In genomic region chr5:43769576-43770352, GRCh38 we compare ENCODE assay signal across 15 cellular contexts.
DNase-seq lines count a peak whose midpoint lies in the region; ATAC-seq, FAIRE-seq and TF ChIP-seq lines count a peak whose summit lies in the region.
"Had no signal": no experiment of that assay in that cellular context is flagged by ENCODE, and none has a peak within 500 bp of the region (broad histone marks: within the 10 kb centered on the region; RNA-seq: fewer than 3 reads in every experiment).

No MANE protein-coding gene starts in this region.

- peaks cover 24% of the 10 kb centered on the region for H3K4me1 Mint-ChIP-seq in astrocyte (ENCODE audit: low read depth, unreplicated experiment)

- H3K27me3 Mint-ChIP-seq in astrocyte (ENCODE audit: low read depth, unreplicated experiment) = no peaks in the 10 kb centered on the region

- no peak overlapping the region for H3K27ac Mint-ChIP-seq in astrocyte (ENCODE audit: unreplicated experiment)
- H3K27ac Mint-ChIP-seq: activated naive CD8-positive, alpha-beta T cell treated with anti-CD3 and anti-CD28 coated beads for 36 hours had no signal

- ATAC-seq in HG03175 (IDR thresholded peaks at IDR 0.05; ENCODE audit: unreplicated experiment) = no peak
- no peak for ATAC-seq in HG03457 (IDR thresholded peaks at IDR 0.05; ENCODE audit: unreplicated experiment)
- ATAC-seq: HepG2 had no signal

- H4K20me1 ChIP-seq in astrocyte (ENCODE audit: insufficient read depth, low read length) = no peaks in the 10 kb centered on the region
- H4K20me1 ChIP-seq: BLaER1 had no signal

- intact Hi-C loops in ovary (cut with DNase I) = no loop called here

- H3K36me3 ChIP-seq in astrocyte (ENCODE audit: insufficient read depth, low read length) = no peaks in the 10 kb centered on the region
- H3K36me3 ChIP-seq in ovary = no peaks in the 10 kb centered on the region
- no peaks in the 10 kb centered on the region for H3K36me3 ChIP-seq in small intestine (ENCODE audit: control insufficient read depth in 2 of 2, insufficient read depth in 2 of 2, low read length in 2 of 2)
- H3K36me3 ChIP-seq: BLaER1, neutrophil, suprapubic skin had no signal

- H3K9me3 ChIP-seq in astrocyte (ENCODE audit: insufficient read depth, low read depth, low read length) (no peaks in the 10 kb centered on the region), ovary (no peaks in the 10 kb centered on the region), small intestine (ENCODE audit: control insufficient read depth, low read depth) (no peaks in the 10 kb centered on the region)
- H3K9me3 ChIP-seq: BLaER1, neutrophil, suprapubic skin had no signal

- H3K27ac ChIP-seq in astrocyte (ENCODE audit: low read depth, low read length) (no peak overlapping the region), ovary (no peak overlapping the region), small intestine (ENCODE audit: low read depth in 1 of 2, low read length in 1 of 2) (peak overlapping the region in 1 of 2 donors; percentile 74)
- H3K27ac ChIP-seq: BLaER1, neutrophil, suprapubic skin had no signal

- FAIRE-seq in astrocyte (lab: Jason Lieb, UNC) (no peak), small intestine (lab: Jason Lieb, UNC) (no peak)
- FAIRE-seq: HepG2 had no signal

- TF ChIP-seq CTCF in AG09309 (IDR thresholded peaks at IDR 0.05; ENCODE audit: control insufficient read depth, insufficient read depth, low read depth, low read length, missing control alignments) = no peak
- no peak for TF ChIP-seq CTCF in astrocyte (IDR thresholded peaks at IDR 0.05; ENCODE audit: insufficient read depth, low read depth, low read length)
- TF ChIP-seq CTCF in ovary (IDR thresholded peaks at IDR 0.05) = no peak

- H3K4me3 ChIP-seq in AG09309 (ENCODE audit: control insufficient read depth, low read depth, low read length) (no peak overlapping the region), astrocyte (ENCODE audit: insufficient read depth, low read depth, low read length) (no peak overlapping the region), ovary (no peak overlapping the region), small intestine (ENCODE audit: low read depth in 1 of 2, low read length in 2 of 2) (no peak overlapping the region)
- H3K4me3 ChIP-seq: BLaER1, suprapubic skin had no signal

- WGBS in ovary, 3 donors = 24 to 47% (median 44%) methylated on average over 7 of the region's 7 CpGs
- 54 to 63% (median 60%) methylated on average over 7 of the region's 7 CpGs for WGBS in small intestine, 3 donors

- peak; percentile 62 for TF ChIP-seq EP300 in ovary (IDR thresholded peaks at IDR 0.05)

- no peak overlapping the region for H3K9ac ChIP-seq in astrocyte (ENCODE audit: low read length)
- H3K9ac ChIP-seq: BLaER1 had no signal

- no peaks in the 10 kb centered on the region for H3K9me3 Mint-ChIP-seq in astrocyte (ENCODE audit: unreplicated experiment)
- H3K9me3 Mint-ChIP-seq: activated naive CD8-positive, alpha-beta T cell treated with anti-CD3 and anti-CD28 coated beads for 36 hours had no signal

- no peaks in the 10 kb centered on the region for H3K79me2 ChIP-seq in astrocyte (ENCODE audit: insufficient read depth, low read length)

- no peak overlapping the region for H3K4me3 Mint-ChIP-seq in astrocyte (ENCODE audit: unreplicated experiment)
- H3K4me3 Mint-ChIP-seq: activated naive CD8-positive, alpha-beta T cell treated with anti-CD3 and anti-CD28 coated beads for 36 hours had no signal

- DNase-seq in AG09309 (ENCODE audit: low read depth) (peak; percentile 95), astrocyte (ENCODE audit: low read depth) (peak; percentile 8), foreskin melanocyte (peak; percentile 14), ovary (peak in 1 of 5 donors; percentile 44), small intestine (no peak), NCI-H524 treated with DMSO at 0.1 percent for 48 hours (lab: John Stamatoyannopoulos, UW) (no peak)
- DNase-seq: activated naive CD8-positive, alpha-beta T cell treated with anti-CD3 and anti-CD28 coated beads for 36 hours; NCI-H2107; T-helper 9 cell had no signal

- no peak overlapping the region for H3K4me2 ChIP-seq in astrocyte (ENCODE audit: low read length)
- H3K4me2 ChIP-seq: BLaER1 had no signal

- no peak overlapping the region for H2AFZ ChIP-seq in astrocyte (ENCODE audit: low read depth, low read length)

- peaks cover 6% of the 10 kb centered on the region for H3K4me1 ChIP-seq in astrocyte (ENCODE audit: insufficient read depth, low read length)
- H3K4me1 ChIP-seq in ovary (ENCODE audit: insufficient read depth) = no peaks in the 10 kb centered on the region
- H3K4me1 ChIP-seq in small intestine (ENCODE audit: control insufficient read depth in 2 of 2, insufficient read depth in 1 of 2, low read depth in 1 of 2, low read length in 1 of 2) = no peaks in the 10 kb centered on the region

- H3K27me3 ChIP-seq in astrocyte (ENCODE audit: insufficient read depth, low read length) (no peaks in the 10 kb centered on the region), ovary (no peaks in the 10 kb centered on the region), small intestine (ENCODE audit: control insufficient read depth in 2 of 2, insufficient read depth in 2 of 2, low read length in 2 of 2) (no peaks in the 10 kb centered on the region)
- H3K27me3 ChIP-seq: BLaER1, neutrophil, suprapubic skin had no signal

- H3K36me3 Mint-ChIP-seq in astrocyte (ENCODE audit: low read depth, unreplicated experiment) = no peaks in the 10 kb centered on the region
- H3K36me3 Mint-ChIP-seq: activated naive CD8-positive, alpha-beta T cell treated with anti-CD3 and anti-CD28 coated beads for 36 hours had no signal

- TF ChIP-seq POLR2A in ovary (IDR thresholded peaks at IDR 0.05) = no peak

Comparison
In these comparisons a context has a peak if more than half of its experiments do, and no peak if none do; other contexts are left out.
1. DNase-seq: peak in AG09309 (single experiment), astrocyte (single experiment) and foreskin melanocyte (single experiment); none in small intestine (single experiment) and NCI-H524 treated with DMSO at 0.1 percent for 48 hours (single experiment).